ENCODE assay signal across 14 cellular contexts in the genomic region with DNA sequence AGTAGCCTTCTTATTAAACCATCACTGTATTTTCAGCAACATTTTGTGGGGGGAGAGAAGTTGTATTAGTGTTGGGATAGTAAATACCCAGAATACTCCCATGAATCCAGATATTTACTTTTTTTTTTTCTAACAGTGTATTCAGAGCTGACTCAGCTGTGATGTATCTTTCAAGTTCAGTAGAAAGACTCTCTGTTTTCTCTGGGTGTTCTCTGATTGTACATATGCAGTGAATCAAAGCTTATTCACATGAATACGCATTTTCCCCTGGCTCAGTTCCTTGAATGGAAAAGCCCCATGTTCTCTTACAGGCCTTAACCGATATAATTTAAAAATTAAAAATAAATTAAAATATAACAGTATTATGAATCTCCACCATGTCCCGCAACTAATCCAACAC. TPM values are rescaled to one million over a fixed set of nuclear protein-coding genes. Genes with fewer than 3 reads are reported as not detected.
DNase-seq lines count a peak whose midpoint lies in the region; ATAC-seq and TF ChIP-seq lines count a peak whose summit lies in the region.
"Had no signal": no experiment of that assay in that cellular context is flagged by ENCODE, and none has a peak within 500 bp of the region (broad histone marks: within the 10 kb centered on the region; RNA-seq: fewer than 3 reads in every experiment).

No MANE protein-coding gene starts in this region.

- ATAC-seq in GM23338 = no peak
- ATAC-seq: Right ventricle myocardium inferior had no signal

- H3K27me3 Mint-ChIP-seq in GM23338 (ENCODE audit: insufficient read depth, low read depth, poor library complexity) = peaks cover 7% of the 10 kb centered on the region
- peaks cover 52% of the 10 kb centered on the region for H3K27me3 Mint-ChIP-seq in progenitor cell of endocrine pancreas

- no peaks in the 10 kb centered on the region for H3F3A ChIP-seq in GM23338 (replicated peaks; ENCODE audit: low read depth)

- H3K27me3 ChIP-seq in GM23338 (ENCODE audit: insufficient read depth) = peaks cover 29% of the 10 kb centered on the region

- no peak overlapping the region for H2AFZ ChIP-seq in GM23338

- no peaks in the 10 kb centered on the region; the same call in 1 of the 3 replicates for H3K9me3 Mint-ChIP-seq in GM23338
- no peaks in the 10 kb centered on the region for H3K9me3 Mint-ChIP-seq in progenitor cell of endocrine pancreas (ENCODE audit: low read depth)

- H4K20me1 ChIP-seq in GM23338 (replicated peaks; ENCODE audit: insufficient read depth) = no peaks in the 10 kb centered on the region

- DNase-seq in GM23338 (ENCODE audit: low spot score) (no peak), RPMI7951 (ENCODE audit: low read depth) (peak; percentile 70), fibroblast of the aortic adventitia (ENCODE audit: low read depth) (peak; percentile 84), progenitor cell of endocrine pancreas (ENCODE audit: low spot score, unreplicated experiment) (no peak), NCI-H2107 (lab: John Stamatoyannopoulos, UW) (no peak), NCI-H69 (lab: John Stamatoyannopoulos, UW) (no peak), amygdala (lab: John Stamatoyannopoulos, UW) (no peak), NCI-H2227 (lab: John Stamatoyannopoulos, UW; ENCODE audit: unreplicated experiment) (no peak)
- DNase-seq: Karpas-422, NCI-H2081 treated with DMSO at 0.1 percent for 48 hours had no signal

- H3K36me3 Mint-ChIP-seq in GM23338 (ENCODE audit: low read depth) = no peaks in the 10 kb centered on the region
- no peaks in the 10 kb centered on the region for H3K36me3 Mint-ChIP-seq in progenitor cell of endocrine pancreas (ENCODE audit: insufficient read depth)

- H3K27ac ChIP-seq in GM23338 (ENCODE audit: low read depth) = no peak overlapping the region
- H3K27ac ChIP-seq: suprapubic skin, WERI-Rb-1 had no signal

- peak overlapping the region; percentile 93 for H3K4me3 ChIP-seq in GM23338
- peak overlapping the region; percentile 75 for H3K4me3 ChIP-seq in fibroblast of the aortic adventitia (ENCODE audit: low read depth, low read length)

- H3K9me2 ChIP-seq in GM23338 (ENCODE audit: insufficient read depth) = no peaks in the 10 kb centered on the region

- H3K27ac Mint-ChIP-seq in GM23338 (no peak overlapping the region), progenitor cell of endocrine pancreas (no peak overlapping the region)

- H3K4me1 ChIP-seq in GM23338 (ENCODE audit: insufficient read depth) = no peaks in the 10 kb centered on the region; the same call in 1 of the 2 replicates

- peak overlapping the region; percentile 92 for H3K4me2 ChIP-seq in GM23338

- H3K4me1 Mint-ChIP-seq in GM23338 (peaks cover 2% of the 10 kb centered on the region; the same call in 1 of the 3 replicates), progenitor cell of endocrine pancreas (ENCODE audit: low read depth) (peaks cover 2% of the 10 kb centered on the region)

- H3K4me3 Mint-ChIP-seq in GM23338 (peak overlapping the region; percentile 93), progenitor cell of endocrine pancreas (ENCODE audit: low read depth) (peak overlapping the region; percentile 89)

- TF ChIP-seq CTCF in GM23338 (conservative IDR thresholded peaks at IDR 0.05; ENCODE audit: low read depth in 2 of 2) = no peak
- TF ChIP-seq CTCF in fibroblast of the aortic adventitia (IDR thresholded peaks at IDR 0.05; ENCODE audit: insufficient read depth, low read length) = no peak
- TF ChIP-seq CTCF in progenitor cell of endocrine pancreas (IDR thresholded peaks at IDR 0.05; ENCODE audit: unreplicated experiment) = no peak

- H3K36me3 ChIP-seq in GM23338 (ENCODE audit: insufficient read depth) = no peaks in the 10 kb centered on the region
- H3K36me3 ChIP-seq: suprapubic skin, WERI-Rb-1 had no signal

- no peaks in the 10 kb centered on the region for H3K79me2 ChIP-seq in GM23338 (replicated peaks; ENCODE audit: insufficient read depth)

TF ChIP-seq in GM23338, 12 proteins besides CTCF, POLR2A, EP300 and RAD21 (continues in another document):
- TF ChIP-seq ZNF462 (CRISPR knock-in tag; IDR thresholded peaks at IDR 0.05) = no peak
- no peak for TF ChIP-seq POLR2AphosphoS5 (IDR thresholded peaks at IDR 0.05; ENCODE audit: low read depth)
- no peak for TF ChIP-seq ETS1 (IDR thresholded peaks at IDR 0.05)

RNA-seq across cellular contexts. Expression of gene TFPI2, which starts 1.3 kb away (rescaled TPM):
- total RNA-seq in GM23338 (2014; rRNA removed; shearing (Covaris generic)) = 11.2 and 13.3 TPM in 2 replicates
- 18.1 and 24.9 TPM in 2 replicates for polyA plus RNA-seq in GM23338 (2016; fragmentation: Nextera tagmentation; extraction: Ambion mirVana)
- 229 and 267 TPM in 2 replicates for total RNA-seq in RPMI7951 (2014; rRNA removed; shearing (Covaris generic))
- total RNA-seq in fibroblast of the aortic adventitia (ENCODE audit: low replicate concordance) (69.7 and 97.3 TPM in 2 replicates), progenitor cell of endocrine pancreas (1.7 and 2.6 TPM in 2 replicates)

RNA-seq across cellular contexts. Expression of gene GNGT1, which starts 17.1 kb away (rescaled TPM):
- not detected in 2 replicates for total RNA-seq in GM23338 (2014; rRNA removed; shearing (Covaris generic))
- 0.87 and 1.6 TPM in 2 replicates for polyA plus RNA-seq in GM23338 (2016; fragmentation: Nextera tagmentation; extraction: Ambion mirVana)
- total RNA-seq in RPMI7951 (2014; rRNA removed; shearing (Covaris generic)) = 0.24 TPM in 1 of 2 replicates, not detected in the other
- not detected in 2 replicates for total RNA-seq in fibroblast of the aortic adventitia (ENCODE audit: low replicate concordance)
- not detected in 2 replicates for total RNA-seq in progenitor cell of endocrine pancreas
- total RNA-seq: posterior vena cava, Right ventricle myocardium inferior, suprapubic skin had no signal

RNA-seq across cellular contexts. Expression of gene GNG11, which starts 32.3 kb away (rescaled TPM):
- total RNA-seq in GM23338 (2014; rRNA removed; shearing (Covaris generic)) = 0.89 and 1.6 TPM in 2 replicates
- polyA plus RNA-seq in GM23338 (2016; fragmentation: Nextera tagmentation; extraction: Ambion mirVana) = 6.0 and 6.3 TPM in 2 replicates
- 264 and 265 TPM in 2 replicates for total RNA-seq in RPMI7951 (2014; rRNA removed; shearing (Covaris generic))
- total RNA-seq in fibroblast of the aortic adventitia (ENCODE audit: low replicate concordance) (37.0 and 56.9 TPM in 2 replicates), progenitor cell of endocrine pancreas (not detected in 2 replicates)

Comparison
In these comparisons a context has a peak if more than half of its experiments do, and no peak if none do; other contexts are left out.
1. DNase-seq: peak in RPMI7951 (single experiment) and fibroblast of the aortic adventitia (single experiment); none in GM23338 (single experiment), progenitor cell of endocrine pancreas (single experiment), NCI-H2107 (single experiment), NCI-H69 (single experiment), amygdala (0 of 56) and NCI-H2227 (single experiment).
2. RNA of gene GNG11, which starts 32.3 kb away (total RNA-seq): 264 to 265 TPM in RPMI7951 and 37.0 to 56.9 TPM in fibroblast of the aortic adventitia; 0.89 to 1.6 TPM in GM23338 and not detected in progenitor cell of endocrine pancreas; every median in the first group is over 10 times any median in the second.